Comparison of ENCODE assay signal across 16 cellular contexts in the genomic region with DNA sequence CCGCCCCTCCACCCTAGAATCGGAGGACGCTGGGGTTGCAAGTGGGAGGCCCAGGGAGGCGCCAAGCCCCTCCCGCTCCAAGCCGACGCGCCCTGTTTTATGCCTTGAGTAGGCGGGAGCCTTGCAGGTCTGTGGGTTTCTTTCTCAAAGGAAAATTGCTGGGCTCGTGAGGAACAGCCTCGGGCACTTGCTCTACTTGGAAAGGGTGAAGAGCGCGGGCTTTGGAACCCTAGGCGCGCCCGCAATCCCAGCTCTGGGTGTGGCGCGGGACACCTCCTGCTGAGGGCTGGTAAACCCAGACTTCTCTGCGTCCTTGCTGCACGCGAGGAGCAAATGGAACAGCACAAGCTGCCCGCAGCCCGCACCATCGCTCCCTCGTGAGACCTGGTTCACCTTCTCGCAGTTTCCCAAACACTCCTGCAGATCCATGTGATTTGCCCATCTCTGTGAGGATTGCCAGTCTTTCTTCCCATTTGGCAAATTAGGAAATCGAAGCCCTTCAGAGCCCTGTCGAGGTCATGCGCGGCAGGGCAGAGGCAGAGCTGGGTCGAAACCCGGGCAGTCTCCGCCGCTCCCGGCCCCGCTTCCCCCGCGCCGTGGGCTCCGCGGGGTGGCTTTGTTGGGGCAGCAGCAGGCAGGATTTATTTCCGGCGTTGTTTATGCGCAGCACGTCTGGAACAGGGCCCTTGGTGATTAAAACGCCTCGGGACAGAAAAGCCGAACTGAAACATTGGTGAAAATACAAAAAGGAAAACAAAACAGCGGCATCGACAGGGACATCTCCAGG.
DNase-seq lines count a peak whose midpoint lies in the region; ATAC-seq and TF ChIP-seq lines count a peak whose summit lies in the region.
"Had no signal": no experiment of that assay in that cellular context is flagged by ENCODE, and none has a peak within 500 bp of the region (broad histone marks: within the 10 kb centered on the region; RNA-seq: fewer than 3 reads in every experiment).

No MANE protein-coding gene starts in this region.

- H3K27me3 Mint-ChIP-seq in stimulated activated naive B cell treated with anti-CD40 and anti-IgM and Interleukin-4, amounts not matched to agents 10 μg/mL and 1 μg/mL and 100 μg/mL, for 72 hours, result peaks cover 36 to 54% of the 10 kb centered on the region in 2 donors

- ATAC-seq in left cardiac atrium, result no peak
- no peak for ATAC-seq in stimulated activated naive B cell treated with anti-CD40 and anti-IgM and Interleukin-4, amounts not matched to agents 10 μg/mL and 1 μg/mL and 100 μg/mL, for 72 hours (replicated peaks)

- H3K4me1 ChIP-seq in left ventricle myocardium inferior, result peaks cover 8% of the 10 kb centered on the region
- H3K4me1 ChIP-seq in adipocyte (ENCODE audit: control insufficient read depth, insufficient read depth, low read length), result no peaks in the 10 kb centered on the region
- H3K4me1 ChIP-seq in iPS-15b (ENCODE audit: control insufficient read depth, insufficient read depth, low read length), result peaks cover 8% of the 10 kb centered on the region
- H3K4me1 ChIP-seq: Caco-2, SJCRH30 had no signal

- H3K27ac Mint-ChIP-seq in stimulated activated naive B cell treated with anti-CD40 and anti-IgM and Interleukin-4, amounts not matched to agents 10 μg/mL and 1 μg/mL and 100 μg/mL, for 72 hours, result no peak overlapping the region
- H3K27ac Mint-ChIP-seq: mesothelial cell of epicardium had no signal

- H3K9me3 ChIP-seq in left ventricle myocardium inferior (replicated peaks), result peaks cover 4% of the 10 kb centered on the region
- H3K9me3 ChIP-seq in adipocyte (ENCODE audit: control insufficient read depth, low read length), result no peaks in the 10 kb centered on the region
- no peaks in the 10 kb centered on the region for H3K9me3 ChIP-seq in iPS-15b (ENCODE audit: control insufficient read depth, insufficient read depth, low read length)
- H3K9me3 ChIP-seq: Caco-2, SJCRH30, thoracic aorta had no signal

- peaks cover 2% of the 10 kb centered on the region in 2 donors for H3K9me3 Mint-ChIP-seq in stimulated activated naive B cell treated with anti-CD40 and anti-IgM and Interleukin-4, amounts not matched to agents 10 μg/mL and 1 μg/mL and 100 μg/mL, for 72 hours

- intact Hi-C loops in left ventricle myocardium inferior (cut with micrococcal nuclease), result no loop called here
- intact Hi-C loops in left cardiac atrium (cut with DNase I), result no loop called here

- H3K4me3 ChIP-seq in left ventricle myocardium inferior, result peak overlapping the region; percentile 10
- H3K4me3 ChIP-seq in adipocyte (ENCODE audit: low read length), result peak overlapping the region; percentile 61
- H3K4me3 ChIP-seq in iPS-15b (ENCODE audit: low read depth, low read length), result peak overlapping the region; percentile 50
- H3K4me3 ChIP-seq: SJCRH30, thoracic aorta had no signal

- H3K4me1 Mint-ChIP-seq in stimulated activated naive B cell treated with anti-CD40 and anti-IgM and Interleukin-4, amounts not matched to agents 10 μg/mL and 1 μg/mL and 100 μg/mL, for 72 hours, result no peaks in the 10 kb centered on the region

- H3K27ac ChIP-seq in left ventricle myocardium inferior (replicated peaks), result no peak overlapping the region
- H3K27ac ChIP-seq: SJCRH30, thoracic aorta had no signal

- no peak overlapping the region for H3K4me3 Mint-ChIP-seq in stimulated activated naive B cell treated with anti-CD40 and anti-IgM and Interleukin-4, amounts not matched to agents 10 μg/mL and 1 μg/mL and 100 μg/mL, for 72 hours
- H3K4me3 Mint-ChIP-seq: mesothelial cell of epicardium had no signal

- DNase-seq in left ventricle myocardium inferior, result no peak
- DNase-seq in left cardiac atrium, result no peak
- no peak for DNase-seq in adipocyte (ENCODE audit: low read depth)
- no peak for DNase-seq in pons (ENCODE audit: low spot score)
- DNase-seq in stimulated activated naive B cell treated with anti-CD40 and anti-IgM and Interleukin-4, amounts not matched to agents 10 μg/mL and 1 μg/mL and 100 μg/mL, for 72 hours, result no peak
- DNase-seq in HCEC 1CT, result no peak
- DNase-seq in DMS79 treated with DMSO at 0.1 percent for 48 hours (lab: John Stamatoyannopoulos, UW), result no peak
- DNase-seq: activated naive CD4-positive, alpha-beta T cell treated with anti-CD3 and anti-CD28 coated beads, Interleukin-2, amount 50 U/mL, for 16 hours; Caco-2; central memory CD4-positive, alpha-beta T cell; NCI-H1436; NK-92 treated with Interleukin-12 subunit alpha and Interleukin-12 subunit beta, amount 100 ng/mL, for 24 hours; SJCRH30 had no signal

- no peaks in the 10 kb centered on the region for H3K36me3 ChIP-seq in left ventricle myocardium inferior
- no peaks in the 10 kb centered on the region for H3K36me3 ChIP-seq in adipocyte (ENCODE audit: control insufficient read depth, insufficient read depth, low read length, severe bottlenecking)
- no peaks in the 10 kb centered on the region for H3K36me3 ChIP-seq in iPS-15b (ENCODE audit: control insufficient read depth, insufficient read depth, low read length)
- H3K36me3 ChIP-seq: SJCRH30, thoracic aorta had no signal

- peaks cover 82% of the 10 kb centered on the region for H3K27me3 ChIP-seq in left ventricle myocardium inferior (ENCODE audit: low read depth)
- peaks cover 57% of the 10 kb centered on the region for H3K27me3 ChIP-seq in adipocyte (replicated peaks; ENCODE audit: control insufficient read depth, insufficient read depth, low read length)
- H3K27me3 ChIP-seq in iPS-15b (ENCODE audit: control insufficient read depth, insufficient read depth, low read length), result peaks cover 32% of the 10 kb centered on the region

- no peak overlapping the region for H3K9ac ChIP-seq in adipocyte (ENCODE audit: low read length)
- no peak overlapping the region for H3K9ac ChIP-seq in iPS-15b (ENCODE audit: low read depth, low read length)

- H3K36me3 Mint-ChIP-seq in stimulated activated naive B cell treated with anti-CD40 and anti-IgM and Interleukin-4, amounts not matched to agents 10 μg/mL and 1 μg/mL and 100 μg/mL, for 72 hours, result no peaks in the 10 kb centered on the region
- H3K36me3 Mint-ChIP-seq: mesothelial cell of epicardium had no signal

- no peak for TF ChIP-seq CTCF in left ventricle myocardium inferior (IDR thresholded peaks at IDR 0.05; ENCODE audit: borderline replicate concordance)

Comparison
In these comparisons a context has a peak if more than half of its experiments do, and no peak if none do; other contexts are left out.
1. H3K4me3 ChIP-seq: peak in every context shown above with its lines; median percentile 61 in adipocyte; 50 in iPS-15b; 10 in left ventricle myocardium inferior.